Comparison of ENCODE assay signal across 1 cellular context in the genomic region with DNA sequence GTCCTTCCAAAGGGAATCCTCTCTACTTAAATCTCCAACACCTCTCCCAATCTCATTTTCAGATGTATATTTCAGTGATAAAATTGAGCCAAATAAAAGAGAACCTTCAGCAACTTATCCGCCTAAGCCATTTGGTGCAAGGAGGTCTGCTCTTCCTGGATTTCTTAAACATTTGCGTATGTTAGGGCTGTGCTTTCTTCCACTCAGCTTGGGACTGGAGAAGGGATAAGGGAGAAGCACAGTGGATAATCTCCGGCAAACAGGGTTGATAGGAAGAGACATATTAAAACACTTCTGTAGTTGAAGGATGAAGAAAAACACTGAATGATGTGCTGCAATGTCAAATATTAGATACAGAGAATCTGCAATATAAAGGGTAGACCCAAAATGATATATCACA.
TF ChIP-seq lines count a peak whose summit lies in the region.

No MANE protein-coding gene starts in this region.

TF ChIP-seq in WTC11, 78 proteins besides CTCF, POLR2A, EP300 and RAD21:
- TF ChIP-seq ZNF317 (CRISPR knock-in tag; IDR thresholded peaks at IDR 0.05; ENCODE audit: borderline replicate concordance, low read depth) = no peak
- TF ChIP-seq ESRRA (CRISPR knock-in tag; IDR thresholded peaks at IDR 0.05; ENCODE audit: borderline replicate concordance) = no peak
- TF ChIP-seq TEAD1 (CRISPR knock-in tag; IDR thresholded peaks at IDR 0.05) = no peak
- TF ChIP-seq, protein P1, sequence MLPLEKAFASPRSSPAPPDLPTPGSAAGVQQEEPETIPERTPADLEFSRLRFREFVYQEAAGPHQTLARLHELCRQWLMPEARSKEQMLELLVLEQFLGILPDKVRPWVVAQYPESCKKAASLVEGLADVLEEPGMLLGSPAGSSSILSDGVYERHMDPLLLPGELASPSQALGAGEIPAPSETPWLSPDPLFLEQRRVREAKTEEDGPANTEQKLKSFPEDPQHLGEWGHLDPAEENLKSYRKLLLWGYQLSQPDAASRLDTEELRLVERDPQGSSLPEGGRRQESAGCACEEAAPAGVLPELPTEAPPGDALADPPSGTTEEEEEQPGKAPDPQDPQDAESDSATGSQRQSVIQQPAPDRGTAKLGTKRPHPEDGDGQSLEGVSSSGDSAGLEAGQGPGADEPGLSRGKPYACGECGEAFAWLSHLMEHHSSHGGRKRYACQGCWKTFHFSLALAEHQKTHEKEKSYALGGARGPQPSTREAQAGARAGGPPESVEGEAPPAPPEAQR (CRISPR knock-in tag; IDR thresholded peaks at IDR 0.05) = no peak
- TF ChIP-seq, protein P2, sequence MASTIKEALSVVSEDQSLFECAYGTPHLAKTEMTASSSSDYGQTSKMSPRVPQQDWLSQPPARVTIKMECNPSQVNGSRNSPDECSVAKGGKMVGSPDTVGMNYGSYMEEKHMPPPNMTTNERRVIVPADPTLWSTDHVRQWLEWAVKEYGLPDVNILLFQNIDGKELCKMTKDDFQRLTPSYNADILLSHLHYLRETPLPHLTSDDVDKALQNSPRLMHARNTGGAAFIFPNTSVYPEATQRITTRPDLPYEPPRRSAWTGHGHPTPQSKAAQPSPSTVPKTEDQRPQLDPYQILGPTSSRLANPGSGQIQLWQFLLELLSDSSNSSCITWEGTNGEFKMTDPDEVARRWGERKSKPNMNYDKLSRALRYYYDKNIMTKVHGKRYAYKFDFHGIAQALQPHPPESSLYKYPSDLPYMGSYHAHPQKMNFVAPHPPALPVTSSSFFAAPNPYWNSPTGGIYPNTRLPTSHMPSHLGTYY (CRISPR knock-in tag; IDR thresholded peaks at IDR 0.05) = no peak
- no peak for TF ChIP-seq FOXP1 (CRISPR knock-in tag; IDR thresholded peaks at IDR 0.05; ENCODE audit: borderline replicate concordance)
- no peak for TF ChIP-seq GTF2I (CRISPR knock-in tag; conservative IDR thresholded peaks at IDR 0.05)
- TF ChIP-seq GABPB1 (CRISPR knock-in tag; IDR thresholded peaks at IDR 0.05) = no peak
- no peak for TF ChIP-seq MXD4 (CRISPR knock-in tag; IDR thresholded peaks at IDR 0.05; ENCODE audit: borderline replicate concordance)
- TF ChIP-seq, protein P3, sequence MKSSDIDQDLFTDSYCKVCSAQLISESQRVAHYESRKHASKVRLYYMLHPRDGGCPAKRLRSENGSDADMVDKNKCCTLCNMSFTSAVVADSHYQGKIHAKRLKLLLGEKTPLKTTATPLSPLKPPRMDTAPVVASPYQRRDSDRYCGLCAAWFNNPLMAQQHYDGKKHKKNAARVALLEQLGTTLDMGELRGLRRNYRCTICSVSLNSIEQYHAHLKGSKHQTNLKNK (CRISPR knock-in tag; IDR thresholded peaks at IDR 0.05) = no peak
- TF ChIP-seq TP53 (CRISPR knock-in tag; IDR thresholded peaks at IDR 0.05) = no peak
- TF ChIP-seq SOX15 (CRISPR knock-in tag; IDR thresholded peaks at IDR 0.05) = no peak
- TF ChIP-seq, protein P4, sequence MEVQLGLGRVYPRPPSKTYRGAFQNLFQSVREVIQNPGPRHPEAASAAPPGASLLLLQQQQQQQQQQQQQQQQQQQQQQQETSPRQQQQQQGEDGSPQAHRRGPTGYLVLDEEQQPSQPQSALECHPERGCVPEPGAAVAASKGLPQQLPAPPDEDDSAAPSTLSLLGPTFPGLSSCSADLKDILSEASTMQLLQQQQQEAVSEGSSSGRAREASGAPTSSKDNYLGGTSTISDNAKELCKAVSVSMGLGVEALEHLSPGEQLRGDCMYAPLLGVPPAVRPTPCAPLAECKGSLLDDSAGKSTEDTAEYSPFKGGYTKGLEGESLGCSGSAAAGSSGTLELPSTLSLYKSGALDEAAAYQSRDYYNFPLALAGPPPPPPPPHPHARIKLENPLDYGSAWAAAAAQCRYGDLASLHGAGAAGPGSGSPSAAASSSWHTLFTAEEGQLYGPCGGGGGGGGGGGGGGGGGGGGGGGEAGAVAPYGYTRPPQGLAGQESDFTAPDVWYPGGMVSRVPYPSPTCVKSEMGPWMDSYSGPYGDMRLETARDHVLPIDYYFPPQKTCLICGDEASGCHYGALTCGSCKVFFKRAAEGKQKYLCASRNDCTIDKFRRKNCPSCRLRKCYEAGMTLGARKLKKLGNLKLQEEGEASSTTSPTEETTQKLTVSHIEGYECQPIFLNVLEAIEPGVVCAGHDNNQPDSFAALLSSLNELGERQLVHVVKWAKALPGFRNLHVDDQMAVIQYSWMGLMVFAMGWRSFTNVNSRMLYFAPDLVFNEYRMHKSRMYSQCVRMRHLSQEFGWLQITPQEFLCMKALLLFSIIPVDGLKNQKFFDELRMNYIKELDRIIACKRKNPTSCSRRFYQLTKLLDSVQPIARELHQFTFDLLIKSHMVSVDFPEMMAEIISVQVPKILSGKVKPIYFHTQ (CRISPR knock-in tag; IDR thresholded peaks at IDR 0.05) = no peak
- TF ChIP-seq FOXJ3 (CRISPR knock-in tag; IDR thresholded peaks at IDR 0.05; ENCODE audit: borderline replicate concordance) = no peak
